ENCODE assay signal across 8 cellular contexts in the genomic region with DNA sequence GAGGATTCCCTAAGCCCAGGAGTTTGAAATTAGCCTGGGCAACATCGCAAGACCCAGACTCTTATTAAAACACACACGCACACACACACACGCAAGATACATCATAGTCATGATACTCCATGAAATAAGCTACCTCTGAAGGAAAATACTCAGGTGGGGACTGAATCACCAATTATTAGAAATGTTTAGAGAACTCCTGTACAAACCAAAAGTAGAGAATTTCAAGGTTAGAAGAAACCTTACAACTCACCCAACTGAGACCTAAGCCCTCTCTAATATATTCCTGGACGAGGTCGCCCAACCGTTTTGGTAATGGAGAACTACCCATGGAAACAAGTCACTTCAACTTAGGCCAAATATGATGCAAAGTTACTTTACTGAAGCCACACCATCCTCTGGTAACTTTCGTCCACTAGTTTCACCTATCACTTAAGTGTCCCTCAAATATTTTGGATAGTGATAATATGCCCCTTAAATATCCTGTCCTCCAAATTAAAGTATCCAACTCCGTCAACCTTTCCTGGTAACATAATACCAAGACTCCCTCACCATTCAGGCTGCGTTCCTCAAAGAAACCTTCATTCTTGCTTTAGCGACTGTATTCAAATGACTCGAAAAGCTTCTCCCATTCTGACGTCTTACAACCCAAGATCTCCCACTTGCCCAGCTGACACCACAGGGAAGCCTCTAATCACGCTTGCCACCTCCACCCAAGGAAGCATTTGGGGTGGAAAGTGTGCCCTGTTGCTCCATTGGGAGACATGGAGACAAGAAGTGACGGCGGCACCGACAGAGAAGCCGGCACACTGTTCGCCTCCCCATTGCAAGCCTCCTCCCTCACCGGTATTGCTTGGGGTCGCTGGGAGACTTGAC. TPM values are rescaled to one million over a fixed set of nuclear protein-coding genes. Genes with fewer than 3 reads are reported as not detected.
DNase-seq lines count a peak whose midpoint lies in the region; ATAC-seq and TF ChIP-seq lines count a peak whose summit lies in the region.

No MANE protein-coding gene starts in this region.

- WGBS in hepatocyte (ENCODE audit: low lambda C conversion rate, missing lambda C conversion rate), result 12% methylated on average over 20 of the region's 20 CpGs

- H3K27me3 ChIP-seq in cardiac muscle cell (peaks cover 20% of the 10 kb centered on the region), hepatocyte (no peaks in the 10 kb centered on the region)

- H3K9me3 Mint-ChIP-seq in activated naive CD8-positive, alpha-beta T cell treated with anti-CD3 and anti-CD28 coated beads, Interleukin-2, amount 50 U/mL, for 24 hours, result no peaks in the 10 kb centered on the region

- H3K4me1 ChIP-seq in cardiac muscle cell (ENCODE audit: low read depth) (peaks cover 13% of the 10 kb centered on the region), hepatocyte (ENCODE audit: insufficient read depth) (peaks cover 16% of the 10 kb centered on the region)

- H3K27me3 Mint-ChIP-seq in activated naive CD8-positive, alpha-beta T cell treated with anti-CD3 and anti-CD28 coated beads, Interleukin-2, amount 50 U/mL, for 24 hours, result peaks cover 2% of the 10 kb centered on the region

- TF ChIP-seq CTCF in cardiac muscle cell (IDR thresholded peaks at IDR 0.05; ENCODE audit: low read depth, low read length) (no peak), hepatocyte (IDR thresholded peaks at IDR 0.05; ENCODE audit: poor library complexity) (no peak)

- DNase-seq in cardiac muscle cell (ENCODE audit: low read depth in 1 of 2, low spot score in 1 of 2) (peak; percentile 48), Right ventricle myocardium inferior (ENCODE audit: missing footprints) (no peak), HT-29 (ENCODE audit: low spot score) (peak; percentile 56), hepatocyte (ENCODE audit: low spot score) (peak; percentile 39)
- DNase-seq in activated naive CD8-positive, alpha-beta T cell treated with anti-CD3 and anti-CD28 coated beads, Interleukin-2, amount 50 U/mL, for 24 hours, result no peak
- DNase-seq in stimulated activated CD4-positive, alpha-beta T cell treated with anti-CD3 and anti-CD28 coated beads, Interleukin-4, amount 100 ng/mL, for 24 hours, result peak; percentile 18

- peaks cover 23% of the 10 kb centered on the region for H3K36me3 Mint-ChIP-seq in activated naive CD8-positive, alpha-beta T cell treated with anti-CD3 and anti-CD28 coated beads, Interleukin-2, amount 50 U/mL, for 24 hours (ENCODE audit: low read depth)

- H3K9me3 ChIP-seq in cardiac muscle cell (ENCODE audit: low read depth) (no peaks in the 10 kb centered on the region), hepatocyte (ENCODE audit: low read depth) (no peaks in the 10 kb centered on the region)

- H3K4me3 ChIP-seq in cardiac muscle cell (peak overlapping the region; percentile 69), hepatocyte (peak overlapping the region; percentile 65)

- H3K4me3 Mint-ChIP-seq in activated naive CD8-positive, alpha-beta T cell treated with anti-CD3 and anti-CD28 coated beads, Interleukin-2, amount 50 U/mL, for 24 hours, result no peak overlapping the region

- intact Hi-C loops in Right ventricle myocardium inferior (cut with DNase I), result loop anchor here (5.0 kb wide), 1 partner anchor 180 kb away; a partner anchor contains a TSS

- H3K36me3 ChIP-seq in cardiac muscle cell, result peaks cover 4% of the 10 kb centered on the region
- H3K36me3 ChIP-seq in hepatocyte (replicated peaks; ENCODE audit: insufficient read depth, low read depth), result no peaks in the 10 kb centered on the region

- no peak overlapping the region for H3K27ac Mint-ChIP-seq in activated naive CD8-positive, alpha-beta T cell treated with anti-CD3 and anti-CD28 coated beads, Interleukin-2, amount 50 U/mL, for 24 hours

- peak overlapping the region; percentile 89 for H3K4me2 ChIP-seq in hepatocyte

- H3K9me2 ChIP-seq in hepatocyte (replicated peaks; ENCODE audit: insufficient read depth), result no peaks in the 10 kb centered on the region

- peaks cover 15% of the 10 kb centered on the region for H4K20me1 ChIP-seq in hepatocyte (ENCODE audit: insufficient read depth, poor library complexity, severe bottlenecking)

- peak overlapping the region; percentile 99 for H3K27ac ChIP-seq in cardiac muscle cell
- H3K27ac ChIP-seq in hepatocyte, result peak overlapping the region; percentile 96

- ATAC-seq in Right ventricle myocardium inferior (no peak), HG03457 (IDR thresholded peaks at IDR 0.05; ENCODE audit: unreplicated experiment) (no peak), GM21717 (IDR thresholded peaks at IDR 0.05; ENCODE audit: unreplicated experiment) (no peak)
- ATAC-seq in activated naive CD8-positive, alpha-beta T cell treated with anti-CD3 and anti-CD28 coated beads, Interleukin-2, amount 50 U/mL, for 24 hours, result peak; percentile 2

- H3K4me1 Mint-ChIP-seq in activated naive CD8-positive, alpha-beta T cell treated with anti-CD3 and anti-CD28 coated beads, Interleukin-2, amount 50 U/mL, for 24 hours, result peaks cover 36% of the 10 kb centered on the region

- H3K79me2 ChIP-seq in hepatocyte, result peaks cover 51% of the 10 kb centered on the region

- peak overlapping the region; percentile 54 for H2AFZ ChIP-seq in hepatocyte

RNA-seq across cellular contexts. Expression of a gene that starts 0.9 kb away (rescaled TPM):
- total RNA-seq in cardiac muscle cell (34.4 and 51.3 TPM in 2 replicates), Right ventricle myocardium inferior (146 TPM), hepatocyte (77.3 and 82.2 TPM in 2 replicates)
- polyA plus RNA-seq in cardiac muscle cell (109 and 113 TPM in 2 replicates), hepatocyte (89.4 and 115 TPM in 2 replicates)
- total RNA-seq in HT-29 (2014; rRNA removed; shearing (Covaris generic)), result 24.6 and 41.1 TPM in 2 replicates

Comparison
In these comparisons a context has a peak if more than half of its experiments do, and no peak if none do; other contexts are left out.
1. DNase-seq: peak in cardiac muscle cell (2 of 2), HT-29 (single experiment), hepatocyte (single experiment) and stimulated activated CD4-positive, alpha-beta T cell treated with anti-CD3 and anti-CD28 coated beads, Interleukin-4, amount 100 ng/mL, for 24 hours (single experiment); none in Right ventricle myocardium inferior (single experiment) and activated naive CD8-positive, alpha-beta T cell treated with anti-CD3 and anti-CD28 coated beads, Interleukin-2, amount 50 U/mL, for 24 hours (single experiment).